Comparison of ENCODE assay signal across 1 cellular context in the genomic region with DNA sequence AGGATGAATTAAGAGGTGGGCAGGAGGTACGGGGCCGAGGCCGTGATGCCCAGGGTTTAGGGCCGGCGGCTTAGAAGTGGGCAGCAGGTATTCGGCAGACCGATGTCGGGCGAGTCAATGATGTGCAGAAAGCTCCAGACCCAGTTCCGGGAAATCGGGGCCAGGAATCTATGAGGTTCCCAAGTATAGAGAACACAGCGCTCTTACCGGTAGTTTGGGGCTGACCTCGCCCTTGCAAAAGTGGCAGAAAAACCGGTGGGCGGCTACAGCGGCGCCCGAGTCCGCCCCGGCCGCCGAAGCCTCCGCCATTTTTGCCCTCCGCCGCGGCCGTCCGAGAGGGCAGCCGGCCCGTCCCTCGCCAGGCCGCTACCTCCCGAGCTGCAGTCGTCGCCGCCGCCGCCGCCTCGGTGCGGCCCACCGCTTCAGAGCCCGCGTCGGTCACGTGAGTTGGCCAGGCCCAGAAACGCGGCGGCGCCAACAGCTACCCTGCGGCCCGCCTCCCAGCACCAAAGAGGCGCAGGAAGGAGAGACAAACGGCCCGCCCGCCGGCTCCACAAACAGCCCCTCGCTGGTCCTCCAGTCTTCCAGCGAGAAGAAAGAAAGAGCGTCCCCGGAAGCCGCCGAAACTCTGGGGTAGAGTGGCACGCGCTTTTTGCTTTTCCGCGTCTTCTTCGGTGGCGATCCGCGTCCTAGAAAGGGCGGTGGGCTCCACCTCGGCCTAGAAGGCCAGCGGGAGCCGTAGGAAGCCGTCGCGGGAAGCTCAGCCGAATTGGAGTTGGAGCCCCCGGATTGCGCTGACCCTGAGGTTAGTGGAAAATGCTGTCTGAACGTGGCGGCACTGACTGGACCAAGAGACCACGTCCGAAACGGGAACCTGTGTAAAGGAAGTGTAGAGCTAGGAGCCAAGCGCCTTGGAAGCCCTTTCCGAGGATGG.
TF ChIP-seq lines count a peak whose summit lies in the region.

A gene with protein sequence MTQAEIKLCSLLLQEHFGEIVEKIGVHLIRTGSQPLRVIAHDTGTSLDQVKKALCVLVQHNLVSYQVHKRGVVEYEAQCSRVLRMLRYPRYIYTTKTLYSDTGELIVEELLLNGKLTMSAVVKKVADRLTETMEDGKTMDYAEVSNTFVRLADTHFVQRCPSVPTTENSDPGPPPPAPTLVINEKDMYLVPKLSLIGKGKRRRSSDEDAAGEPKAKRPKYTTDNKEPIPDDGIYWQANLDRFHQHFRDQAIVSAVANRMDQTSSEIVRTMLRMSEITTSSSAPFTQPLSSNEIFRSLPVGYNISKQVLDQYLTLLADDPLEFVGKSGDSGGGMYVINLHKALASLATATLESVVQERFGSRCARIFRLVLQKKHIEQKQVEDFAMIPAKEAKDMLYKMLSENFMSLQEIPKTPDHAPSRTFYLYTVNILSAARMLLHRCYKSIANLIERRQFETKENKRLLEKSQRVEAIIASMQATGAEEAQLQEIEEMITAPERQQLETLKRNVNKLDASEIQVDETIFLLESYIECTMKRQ (plus strand): TSS at position 636 of the 934 bp plus-strand sequence. CDS start 1,577 bp downstream, outside the sequence.
A gene (minus strand): TSS at position 531 of the 934 bp plus-strand sequence. CDS start 222 bp downstream, at position 309.

TF ChIP-seq in SK-N-SH, 30 proteins besides CTCF, POLR2A, EP300 and RAD21 (continued from another document):
- no peak for TF ChIP-seq EZH2phosphoT487 (IDR thresholded peaks at IDR 0.05; ENCODE audit: borderline replicate concordance, low read depth)
- TF ChIP-seq, protein P1, sequence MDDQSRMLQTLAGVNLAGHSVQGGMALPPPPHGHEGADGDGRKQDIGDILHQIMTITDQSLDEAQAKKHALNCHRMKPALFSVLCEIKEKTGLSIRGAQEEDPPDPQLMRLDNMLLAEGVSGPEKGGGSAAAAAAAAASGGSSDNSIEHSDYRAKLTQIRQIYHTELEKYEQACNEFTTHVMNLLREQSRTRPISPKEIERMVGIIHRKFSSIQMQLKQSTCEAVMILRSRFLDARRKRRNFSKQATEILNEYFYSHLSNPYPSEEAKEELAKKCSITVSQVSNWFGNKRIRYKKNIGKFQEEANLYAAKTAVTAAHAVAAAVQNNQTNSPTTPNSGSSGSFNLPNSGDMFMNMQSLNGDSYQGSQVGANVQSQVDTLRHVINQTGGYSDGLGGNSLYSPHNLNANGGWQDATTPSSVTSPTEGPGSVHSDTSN (IDR thresholded peaks at IDR 0.05), result no peak
- TF ChIP-seq FOSL2 (IDR thresholded peaks at IDR 0.05; ENCODE audit: borderline replicate concordance, low read depth), result no peak
- TF ChIP-seq MEF2A (IDR thresholded peaks at IDR 0.05; ENCODE audit: borderline replicate concordance, low read depth), result no peak
- TF ChIP-seq, protein P2, sequence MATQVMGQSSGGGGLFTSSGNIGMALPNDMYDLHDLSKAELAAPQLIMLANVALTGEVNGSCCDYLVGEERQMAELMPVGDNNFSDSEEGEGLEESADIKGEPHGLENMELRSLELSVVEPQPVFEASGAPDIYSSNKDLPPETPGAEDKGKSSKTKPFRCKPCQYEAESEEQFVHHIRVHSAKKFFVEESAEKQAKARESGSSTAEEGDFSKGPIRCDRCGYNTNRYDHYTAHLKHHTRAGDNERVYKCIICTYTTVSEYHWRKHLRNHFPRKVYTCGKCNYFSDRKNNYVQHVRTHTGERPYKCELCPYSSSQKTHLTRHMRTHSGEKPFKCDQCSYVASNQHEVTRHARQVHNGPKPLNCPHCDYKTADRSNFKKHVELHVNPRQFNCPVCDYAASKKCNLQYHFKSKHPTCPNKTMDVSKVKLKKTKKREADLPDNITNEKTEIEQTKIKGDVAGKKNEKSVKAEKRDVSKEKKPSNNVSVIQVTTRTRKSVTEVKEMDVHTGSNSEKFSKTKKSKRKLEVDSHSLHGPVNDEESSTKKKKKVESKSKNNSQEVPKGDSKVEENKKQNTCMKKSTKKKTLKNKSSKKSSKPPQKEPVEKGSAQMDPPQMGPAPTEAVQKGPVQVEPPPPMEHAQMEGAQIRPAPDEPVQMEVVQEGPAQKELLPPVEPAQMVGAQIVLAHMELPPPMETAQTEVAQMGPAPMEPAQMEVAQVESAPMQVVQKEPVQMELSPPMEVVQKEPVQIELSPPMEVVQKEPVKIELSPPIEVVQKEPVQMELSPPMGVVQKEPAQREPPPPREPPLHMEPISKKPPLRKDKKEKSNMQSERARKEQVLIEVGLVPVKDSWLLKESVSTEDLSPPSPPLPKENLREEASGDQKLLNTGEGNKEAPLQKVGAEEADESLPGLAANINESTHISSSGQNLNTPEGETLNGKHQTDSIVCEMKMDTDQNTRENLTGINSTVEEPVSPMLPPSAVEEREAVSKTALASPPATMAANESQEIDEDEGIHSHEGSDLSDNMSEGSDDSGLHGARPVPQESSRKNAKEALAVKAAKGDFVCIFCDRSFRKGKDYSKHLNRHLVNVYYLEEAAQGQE (IDR thresholded peaks at IDR 0.05; ENCODE audit: low read depth, low read length), result peak; percentile 46; the same call in 1 of the 2 replicates
- TF ChIP-seq GABPA (IDR thresholded peaks at IDR 0.05; ENCODE audit: low read depth), result peak; percentile 82
- peak; percentile 24; the same call in 1 of the 2 replicates for TF ChIP-seq JUND (IDR thresholded peaks at IDR 0.05)
- TF ChIP-seq TEAD4 (IDR thresholded peaks at IDR 0.05; ENCODE audit: borderline replicate concordance, insufficient read depth), result 0 out of 2 replicates have a peak, but pooled peaks have one; percentile 11
- 0 out of 2 replicates have a peak, but pooled peaks have one; percentile 23 for TF ChIP-seq NRF1 (IDR thresholded peaks at IDR 0.05; ENCODE audit: low read depth, low read length)
- TF ChIP-seq, protein P3, sequence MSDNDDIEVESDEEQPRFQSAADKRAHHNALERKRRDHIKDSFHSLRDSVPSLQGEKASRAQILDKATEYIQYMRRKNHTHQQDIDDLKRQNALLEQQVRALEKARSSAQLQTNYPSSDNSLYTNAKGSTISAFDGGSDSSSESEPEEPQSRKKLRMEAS (IDR thresholded peaks at IDR 0.05; ENCODE audit: low read depth), result peak; percentile 90
- TF ChIP-seq NFIC (IDR thresholded peaks at IDR 0.05; ENCODE audit: borderline replicate concordance), result no peak; the same call in 1 of the 2 replicates
- TF ChIP-seq, protein P4, sequence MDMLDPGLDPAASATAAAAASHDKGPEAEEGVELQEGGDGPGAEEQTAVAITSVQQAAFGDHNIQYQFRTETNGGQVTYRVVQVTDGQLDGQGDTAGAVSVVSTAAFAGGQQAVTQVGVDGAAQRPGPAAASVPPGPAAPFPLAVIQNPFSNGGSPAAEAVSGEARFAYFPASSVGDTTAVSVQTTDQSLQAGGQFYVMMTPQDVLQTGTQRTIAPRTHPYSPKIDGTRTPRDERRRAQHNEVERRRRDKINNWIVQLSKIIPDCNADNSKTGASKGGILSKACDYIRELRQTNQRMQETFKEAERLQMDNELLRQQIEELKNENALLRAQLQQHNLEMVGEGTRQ (IDR thresholded peaks at IDR 0.05; ENCODE audit: borderline replicate concordance, low read depth, low read length), result peak; percentile 42; the same call in 1 of the 2 replicates
- TF ChIP-seq, protein P5, sequence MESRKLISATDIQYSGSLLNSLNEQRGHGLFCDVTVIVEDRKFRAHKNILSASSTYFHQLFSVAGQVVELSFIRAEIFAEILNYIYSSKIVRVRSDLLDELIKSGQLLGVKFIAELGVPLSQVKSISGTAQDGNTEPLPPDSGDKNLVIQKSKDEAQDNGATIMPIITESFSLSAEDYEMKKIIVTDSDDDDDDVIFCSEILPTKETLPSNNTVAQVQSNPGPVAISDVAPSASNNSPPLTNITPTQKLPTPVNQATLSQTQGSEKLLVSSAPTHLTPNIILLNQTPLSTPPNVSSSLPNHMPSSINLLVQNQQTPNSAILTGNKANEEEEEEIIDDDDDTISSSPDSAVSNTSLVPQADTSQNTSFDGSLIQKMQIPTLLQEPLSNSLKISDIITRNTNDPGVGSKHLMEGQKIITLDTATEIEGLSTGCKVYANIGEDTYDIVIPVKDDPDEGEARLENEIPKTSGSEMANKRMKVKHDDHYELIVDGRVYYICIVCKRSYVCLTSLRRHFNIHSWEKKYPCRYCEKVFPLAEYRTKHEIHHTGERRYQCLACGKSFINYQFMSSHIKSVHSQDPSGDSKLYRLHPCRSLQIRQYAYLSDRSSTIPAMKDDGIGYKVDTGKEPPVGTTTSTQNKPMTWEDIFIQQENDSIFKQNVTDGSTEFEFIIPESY (IDR thresholded peaks at IDR 0.05; ENCODE audit: borderline replicate concordance, low read depth), result peak; percentile 78; the same call in 1 of the 2 replicates
